23 cellular contexts compared by ENCODE assay signal in genomic region chr2:193549661-193550060, GRCh38.
"Had no signal": no experiment of that assay in that cellular context is flagged by ENCODE, and none has a peak within 500 bp of the region (broad histone marks: within the 10 kb centered on the region; RNA-seq: fewer than 3 reads in every experiment).

No MANE protein-coding gene starts in this region.

- H3K9ac ChIP-seq: parathyroid adenoma had no signal

- H3K36me3 ChIP-seq: ascending aorta, esophagus squamous epithelium, lower lobe of right lung, sigmoid colon, stomach, vagina had no signal

- H3K9me3 ChIP-seq: ascending aorta, esophagus squamous epithelium, lower lobe of right lung, vagina had no signal

- DNase-seq: activated CD4-positive, alpha-beta T cell treated with anti-CD3 and anti-CD28 coated beads, Interleukin-2, amount 10 ng/mL, durations not matched to agents 24 days and 14 days; activated CD8-positive, alpha-beta T cell treated with anti-CD3 and anti-CD28 coated beads for 36 hours; activated naive CD4-positive, alpha-beta T cell treated with anti-CD3 and anti-CD28 coated beads for 36 hours; activated naive CD8-positive, alpha-beta T cell treated with anti-CD3 and anti-CD28 coated beads, Interleukin-2, amount 50 U/mL, for 24 hours; activated T-cell treated with anti-CD3 and anti-CD28 coated beads, Interleukin-2, amount 50 U/mL, for 1 hour; cerebellar nuclear complex; dermis blood vessel endothelial cell; effector memory CD4-positive, alpha-beta T cell; esophagus squamous epithelium; foreskin keratinocyte; glutamatergic neuron; hypothalamus; lower lobe of right lung; midbrain; sigmoid colon; stimulated activated CD4-positive, alpha-beta T cell treated with anti-CD3 and anti-CD28 coated beads, Interleukin-4, amount 100 ng/mL, for 24 hours; stomach; T-helper 9 cell had no signal

- H3K4me3 ChIP-seq: ascending aorta, esophagus squamous epithelium, lower lobe of right lung, sigmoid colon, stomach, vagina had no signal

- H3K27ac ChIP-seq: ascending aorta, esophagus squamous epithelium, foreskin keratinocyte, lower lobe of right lung, parathyroid adenoma, sigmoid colon, stomach, vagina had no signal

- ATAC-seq: activated CD8-positive, alpha-beta T cell treated with anti-CD3 and anti-CD28 coated beads for 36 hours; activated naive CD8-positive, alpha-beta T cell treated with anti-CD3 and anti-CD28 coated beads, Interleukin-2, amount 50 U/mL, for 24 hours; activated T-helper 17 cell treated with anti-CD3 and anti-CD28 coated beads, Interleukin-2, amount 50 U/mL, for 72 hours; foreskin keratinocyte; lower lobe of right lung; stimulated activated effector memory CD8-positive, alpha-beta T cell treated with anti-CD3 and anti-CD28 coated beads, Interleukin-12 subunit alpha, Interleukin-12 subunit beta, amount 100 ng/mL, for 72 hours had no signal
